ENCODE assay signal across 8 cellular contexts in genomic region chr1:32205401-32206370, GRCh38. TPM values are rescaled to one million over a fixed set of nuclear protein-coding genes. Genes with fewer than 3 reads are reported as not detected.
DNase-seq lines count a peak whose midpoint lies in the region; ATAC-seq and TF ChIP-seq lines count a peak whose summit lies in the region.

Gene IQCC, plus strand, starts transcription at chr1:32205671. Its CDS starts 11 bp downstream, at chr1:32205682.

- H3K9me3 ChIP-seq in HCT116 (ENCODE audit: control insufficient read depth in 1 of 2, insufficient read depth in 1 of 2, low read depth in 1 of 2, low read length in 2 of 2) (no peaks in the 10 kb centered on the region), T-helper 17 cell (ENCODE audit: control insufficient read depth, low read length, poor library complexity, severe bottlenecking) (no peaks in the 10 kb centered on the region), right atrium auricular region (no peaks in the 10 kb centered on the region), prostate gland (no peaks in the 10 kb centered on the region), upper lobe of right lung (no peaks in the 10 kb centered on the region)

- H3K4me1 ChIP-seq in HCT116 (ENCODE audit: control insufficient read depth in 1 of 2, insufficient read depth in 2 of 2, low read length in 2 of 2) (peaks cover 6 to 35% of the 10 kb centered on the region in 2 experiments; a peak in 3 of 4 replicates), right atrium auricular region (peaks cover 0 to 36% of the 10 kb centered on the region in 2 donors), prostate gland (replicated peaks) (peaks cover 10% of the 10 kb centered on the region), upper lobe of right lung (peaks cover 21% of the 10 kb centered on the region)

- CTCF ChIA-PET in HCT116 (lab: Charles Lee): interaction anchor here (0.9 to 1.0 kb wide), 2 partner anchors 10 kb away, joined by 3 to 4 read pairs; no protein-coding TSS in a partner anchor

- peak; percentile 44 for TF ChIP-seq POLR2A in HCT116 (IDR thresholded peaks at IDR 0.05; ENCODE audit: borderline replicate concordance, extremely low read depth, insufficient read depth, insufficient read length)
- peak; percentile 49 for TF ChIP-seq POLR2A in prostate gland (IDR thresholded peaks at IDR 0.05)

- TF ChIP-seq CTCF in HCT116 (IDR thresholded peaks at IDR 0.05 in 2 of 3, conservative IDR thresholded peaks at IDR 0.05 in 1 of 3; ENCODE audit: borderline replicate concordance in 1 of 3, insufficient read depth in 1 of 3, low read depth in 2 of 3, low read length in 2 of 3) (no peak), right atrium auricular region (IDR thresholded peaks at IDR 0.05) (peak in 1 of 2 donors; percentile 12), prostate gland (IDR thresholded peaks at IDR 0.05) (peak in 1 of 4 experiments; percentile 11), upper lobe of right lung (IDR thresholded peaks at IDR 0.05) (peak; percentile 10)

- 4% methylated on average over 50 of the region's 77 CpGs for WGBS in prostate gland

- peak within 1 kb of the TSS; percentile 92 for H3K27ac Mint-ChIP-seq in T-helper 17 cell

- POLR2A ChIA-PET in HCT116 (lab: Charles Lee): interaction anchor here (0.6 to 1.2 kb wide), 2 partner anchors 40 to 131 kb away, joined by 3 read pairs; partner anchors contain the start of gene MARCKSL1

- H3K4me3 ChIP-seq in HCT116 (replicated peaks in 1 of 2; ENCODE audit: low read depth in 1 of 2, low read length in 2 of 2) (peak within 1 kb of the TSS; percentile 77 to 78), right atrium auricular region (peak within 1 kb of the TSS; percentile 61 to 64), prostate gland (peak within 1 kb of the TSS; percentile 52 to 61), upper lobe of right lung (peak within 1 kb of the TSS; percentile 60)

- no peaks in the 10 kb centered on the region for H3K9me2 ChIP-seq in HCT116 (ENCODE audit: insufficient read depth)

- H3K79me2 ChIP-seq in HCT116 (ENCODE audit: insufficient read depth, low read length): peaks cover 19% of the 10 kb centered on the region; the same call in 1 of the 2 replicates

- H3K4me3 Mint-ChIP-seq in T-helper 17 cell: peak within 1 kb of the TSS; percentile 88

- H3K27me3 Mint-ChIP-seq in T-helper 17 cell: no peaks in the 10 kb centered on the region

- TSS peak; percentile 86 for BruUV-seq in HCT116 (replicated peaks; lab: Mats Ljungman, UMichigan)

- H3K4me2 ChIP-seq in HCT116 (ENCODE audit: low read length): peak within 1 kb of the TSS; percentile 91

- H3K4me1 Mint-ChIP-seq in T-helper 17 cell: peaks cover 29% of the 10 kb centered on the region

- intact Hi-C loops in HCT116 (cut with micrococcal nuclease) (no loop called here), prostate gland (cut with DNase I) (no loop called here), upper lobe of right lung (cut with DNase I) (no loop called here)

- RAD21 ChIA-PET in HCT116 (lab: Charles Lee; ENCODE audit: low non-redundant PET in 1 of 2, low total read pairs in 2 of 2, uncharacterized antibody in 2 of 2, unreplicated experiment in 2 of 2): no interaction called here

- no peak within 1 kb of the TSS for H2AFZ ChIP-seq in HCT116 (ENCODE audit: low read depth, low read length, poor library complexity, severe bottlenecking)

- peak within 1 kb of the TSS; percentile 95 for H3K9ac ChIP-seq in HCT116 (ENCODE audit: low read length)

- H3K27me3 ChIP-seq in HCT116 (ENCODE audit: insufficient read depth, low read length) (no peaks in the 10 kb centered on the region), right atrium auricular region (no peaks in the 10 kb centered on the region), prostate gland (replicated peaks; ENCODE audit: insufficient read depth) (no peaks in the 10 kb centered on the region), upper lobe of right lung (no peaks in the 10 kb centered on the region)

- no peaks in the 10 kb centered on the region for H3K36me3 Mint-ChIP-seq in T-helper 17 cell (ENCODE audit: low read depth)

- no peaks in the 10 kb centered on the region for H4K20me1 ChIP-seq in HCT116 (ENCODE audit: insufficient read depth)

- no peak for TF ChIP-seq RAD21 in HCT116 (IDR thresholded peaks at IDR 0.05; ENCODE audit: low read depth)

- ATAC-seq in HCT116: peak; percentile 87
- peak; percentile 68 for ATAC-seq in T-helper 17 cell
- peak; percentile 91 for ATAC-seq in upper lobe of right lung

- H3K27ac ChIP-seq in HCT116 (ENCODE audit: low read depth, low read length): peak within 1 kb of the TSS; percentile 62
- H3K27ac ChIP-seq in angular gyrus (ENCODE audit: low read depth, low read length): peak within 1 kb of the TSS; percentile 64
- peak within 1 kb of the TSS; percentile 60 to 67 for H3K27ac ChIP-seq in right atrium auricular region
- peak within 1 kb of the TSS; percentile 37 to 58 for H3K27ac ChIP-seq in prostate gland
- H3K27ac ChIP-seq in upper lobe of right lung: peak within 1 kb of the TSS; percentile 49

- DNase-seq in DMS114 treated with DMSO at 0.1 percent for 48 hours (lab: John Stamatoyannopoulos, UW; ENCODE audit: unreplicated experiment) (peak; percentile 59), HCT116 (ENCODE audit: low read depth, low spot score) (peak; percentile 65), NCI-H1694 treated with DMSO at 0.1 percent for 48 hours (lab: John Stamatoyannopoulos, UW) (peak; percentile 49), T-helper 17 cell (peak; percentile 81 to 82 (median 82)), right atrium auricular region (ENCODE audit: low spot score) (peak; percentile 86), prostate gland (ENCODE audit: low spot score) (peak; percentile 83), upper lobe of right lung (peak; percentile 95)

- H3K36me3 ChIP-seq in HCT116 (ENCODE audit: control insufficient read depth in 1 of 2, insufficient read depth in 2 of 2, low read length in 2 of 2) (peaks cover 0 to 11% of the 10 kb centered on the region in 2 experiments; a peak in 1 of 4 replicates), right atrium auricular region (no peaks in the 10 kb centered on the region), prostate gland (no peaks in the 10 kb centered on the region), upper lobe of right lung (no peaks in the 10 kb centered on the region)

TF ChIP-seq in HCT116, 20 proteins besides CTCF, POLR2A, EP300 and RAD21 (continues in another document):
- TF ChIP-seq REST (IDR thresholded peaks at IDR 0.05; ENCODE audit: low read depth): no peak
- no peak for TF ChIP-seq ZBTB33 (IDR thresholded peaks at IDR 0.05; ENCODE audit: extremely low read depth, insufficient replicate concordance, low read length)
- TF ChIP-seq FOSL1 (IDR thresholded peaks at IDR 0.05; ENCODE audit: low read depth): no peak
- TF ChIP-seq POLR2AphosphoS5 (IDR thresholded peaks at IDR 0.05; ENCODE audit: low read depth, low read length): peak; percentile 96
- no peak; the same call in 1 of the 2 replicates for TF ChIP-seq SIN3A (IDR thresholded peaks at IDR 0.05; ENCODE audit: low read depth)
- no peak for TF ChIP-seq CBX3 (IDR thresholded peaks at IDR 0.05; ENCODE audit: low read depth)
- no peak for TF ChIP-seq TCF7L2 (IDR thresholded peaks at IDR 0.05; ENCODE audit: borderline replicate concordance, extremely low read depth, insufficient read depth, insufficient read length)
- peak; percentile 76 for TF ChIP-seq YY1 (IDR thresholded peaks at IDR 0.05; ENCODE audit: extremely low read depth, insufficient replicate concordance, low read depth, low read length)
- TF ChIP-seq EGR1 (IDR thresholded peaks at IDR 0.05; ENCODE audit: low read depth): peak; percentile 98
- no peak for TF ChIP-seq ZNF274 (IDR thresholded peaks at IDR 0.05; ENCODE audit: low read depth, low read length)
- no peak for TF ChIP-seq EZH2 (IDR thresholded peaks at IDR 0.05)

RNA-seq across cellular contexts. Expression of gene IQCC, which starts in this region (rescaled TPM):
- total RNA-seq in HCT116 (2021; ENCODE audit: unreplicated experiment) (4.7 TPM), T-helper 17 cell (1 to 10 TPM; 3.2 to 4.1 TPM), right atrium auricular region (1 to 10 TPM in 1 of 2 donors, under 1 TPM in 1; 0.48 to 1.3 TPM), prostate gland (1 to 10 TPM; 5.2 to 5.6 TPM), upper lobe of right lung (1.2 TPM)
- 3.8 and 3.9 TPM in 2 replicates for polyA plus RNA-seq in HCT116 (2012)

Comparison
In these comparisons a context has a peak if more than half of its experiments do, and no peak if none do; other contexts are left out.
1. Peak in every context shown above with its lines: DNase-seq, ATAC-seq, H3K4me3 ChIP-seq and H3K27ac ChIP-seq.